Comparison of ENCODE assay signal across 25 cellular contexts in genomic region chr10:86018735-86019058, GRCh38.
"Had no signal": no experiment of that assay in that cellular context is flagged by ENCODE, and none has a peak within 500 bp of the region (broad histone marks: within the 10 kb centered on the region; RNA-seq: fewer than 3 reads in every experiment).

No MANE protein-coding gene starts in this region.

- FAIRE-seq: bronchial epithelial cell had no signal

- H3K27me3 Mint-ChIP-seq: activated naive CD8-positive, alpha-beta T cell treated with anti-CD3 and anti-CD28 coated beads, Interleukin-2, amount 10 ng/mL, durations not matched to agents 7 days and 5 days; type B pancreatic cell had no signal

- H3K27ac Mint-ChIP-seq: activated naive CD8-positive, alpha-beta T cell treated with anti-CD3 and anti-CD28 coated beads, Interleukin-2, amount 10 ng/mL, durations not matched to agents 7 days and 5 days; immature natural killer cell; naive thymus-derived CD4-positive, alpha-beta T cell; progenitor cell of endocrine pancreas; type B pancreatic cell; WTC11 had no signal

- H3K4me3 Mint-ChIP-seq: activated naive CD8-positive, alpha-beta T cell treated with anti-CD3 and anti-CD28 coated beads, Interleukin-2, amount 10 ng/mL, durations not matched to agents 7 days and 5 days; activated T-cell treated with anti-CD3 and anti-CD28 coated beads, Interleukin-2, amount 50 U/mL, for 4 hours; immature natural killer cell; naive thymus-derived CD4-positive, alpha-beta T cell; neural crest cell; type B pancreatic cell; WTC11 had no signal

- H3K36me3 Mint-ChIP-seq: activated naive CD8-positive, alpha-beta T cell treated with anti-CD3 and anti-CD28 coated beads, Interleukin-2, amount 10 ng/mL, durations not matched to agents 7 days and 5 days; immature natural killer cell; naive thymus-derived CD4-positive, alpha-beta T cell; type B pancreatic cell; WTC11 had no signal

- H3K4me1 Mint-ChIP-seq: activated naive CD8-positive, alpha-beta T cell treated with anti-CD3 and anti-CD28 coated beads, Interleukin-2, amount 10 ng/mL, durations not matched to agents 7 days and 5 days; immature natural killer cell; neural crest cell had no signal

- ATAC-seq: activated T-cell treated with anti-CD3 and anti-CD28 coated beads, Interleukin-2, amount 50 U/mL, for 4 hours; foreskin keratinocyte; left lobe of liver; naive thymus-derived CD4-positive, alpha-beta T cell; WTC11 had no signal

- H3K9me3 Mint-ChIP-seq: activated naive CD8-positive, alpha-beta T cell treated with anti-CD3 and anti-CD28 coated beads, Interleukin-2, amount 10 ng/mL, durations not matched to agents 7 days and 5 days; activated T-cell treated with anti-CD3 and anti-CD28 coated beads, Interleukin-2, amount 50 U/mL, for 4 hours; immature natural killer cell; naive thymus-derived CD4-positive, alpha-beta T cell; neural crest cell; type B pancreatic cell; WTC11 had no signal

- H3K4me3 ChIP-seq: lung, spleen, testis, vagina had no signal

- H3K27ac ChIP-seq: foreskin keratinocyte, spleen, testis, vagina had no signal

- DNase-seq: activated CD8-positive, alpha-beta memory T cell treated with anti-CD3 and anti-CD28 coated beads for 24 hours; activated CD8-positive, alpha-beta memory T cell treated with anti-CD3 and anti-CD28 coated beads, Interleukin-2, amount 50 U/mL, for 4 hours; activated naive CD4-positive, alpha-beta T cell treated with Interleukin-2 at 50 U/mL for 16 hours; activated naive CD8-positive, alpha-beta T cell treated with anti-CD3 and anti-CD28 coated beads, Interleukin-2, amount 10 ng/mL, durations not matched to agents 7 days and 5 days; activated T-cell treated with anti-CD3 and anti-CD28 coated beads, Interleukin-2, amount 50 U/mL, for 4 hours; amniotic stem cell; dermis blood vessel endothelial cell; effector CD8-positive, alpha-beta T cell; erythroblast; foreskin keratinocyte; immature natural killer cell; naive thymus-derived CD4-positive, alpha-beta T cell; retina; spleen; stimulated activated CD4-positive, alpha-beta T cell treated with anti-CD3 and anti-CD28 coated beads, Interleukin-4, amount 100 ng/mL, for 1 hour; stimulated activated naive CD4-positive, alpha-beta T cell had no signal
